Comparison of ENCODE assay signal across 1 cellular context in genomic region chr6:87762116-87762515, GRCh38.
TF ChIP-seq lines count a peak whose summit lies in the region.

No MANE protein-coding gene starts in this region.

TF ChIP-seq in SK-N-SH treated with all-trans-retinoic acid at 6 μM for 48 hours, 23 proteins besides CTCF, POLR2A, EP300 and RAD21 (continued from another document):
- TF ChIP-seq TSHZ2 (CRISPR knock-in tag; IDR thresholded peaks at IDR 0.05) (no peak), TCF4 (CRISPR knock-in tag; IDR thresholded peaks at IDR 0.05; ENCODE audit: borderline replicate concordance) (no peak)
